In the genomic region with DNA sequence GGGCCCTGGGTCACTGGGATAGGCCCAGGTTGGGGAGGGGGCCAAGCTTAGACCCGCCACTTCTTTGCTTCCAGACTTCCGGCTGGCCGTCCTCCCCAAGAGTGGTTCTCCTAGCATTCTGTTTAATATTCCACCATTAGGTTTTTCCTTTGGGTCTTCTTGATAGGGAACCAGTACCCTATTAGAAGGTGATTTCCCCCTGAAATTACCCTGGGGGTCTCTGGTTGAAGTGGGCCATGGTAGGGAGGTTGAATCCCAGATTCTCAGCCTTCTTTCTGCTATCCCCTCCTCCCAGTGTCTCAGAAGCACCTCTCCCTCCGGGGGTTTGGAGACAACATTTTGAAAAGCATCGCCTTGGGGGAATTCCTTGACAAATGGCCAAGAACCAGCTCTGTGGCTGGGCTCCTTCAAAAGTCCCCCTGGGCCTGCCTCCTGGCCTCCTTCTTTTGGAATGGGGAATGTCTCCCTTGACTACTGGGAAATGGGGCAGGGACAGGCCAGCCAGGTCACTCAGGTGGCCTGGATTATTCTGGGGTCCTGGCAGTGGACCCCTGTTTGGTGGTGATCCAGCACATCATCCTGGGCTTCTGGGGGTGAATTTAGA, we compare ENCODE assay signal across 1 cellular context.
TF ChIP-seq lines count a peak whose summit lies in the region.

No MANE protein-coding gene starts in this region.

TF ChIP-seq in GM12878, 131 proteins besides CTCF, POLR2A, EP300 and RAD21:
- TF ChIP-seq RFX5 (IDR thresholded peaks at IDR 0.05; ENCODE audit: low read depth, low read length) = no peak
- no peak for TF ChIP-seq USF2 (IDR thresholded peaks at IDR 0.05; ENCODE audit: borderline replicate concordance, low read depth, low read length)
- no peak for TF ChIP-seq MYB (IDR thresholded peaks at IDR 0.05; ENCODE audit: borderline replicate concordance, low read depth, low read length)
- TF ChIP-seq RUNX3 (IDR thresholded peaks at IDR 0.05; ENCODE audit: low read length) = no peak
- TF ChIP-seq, protein P1, sequence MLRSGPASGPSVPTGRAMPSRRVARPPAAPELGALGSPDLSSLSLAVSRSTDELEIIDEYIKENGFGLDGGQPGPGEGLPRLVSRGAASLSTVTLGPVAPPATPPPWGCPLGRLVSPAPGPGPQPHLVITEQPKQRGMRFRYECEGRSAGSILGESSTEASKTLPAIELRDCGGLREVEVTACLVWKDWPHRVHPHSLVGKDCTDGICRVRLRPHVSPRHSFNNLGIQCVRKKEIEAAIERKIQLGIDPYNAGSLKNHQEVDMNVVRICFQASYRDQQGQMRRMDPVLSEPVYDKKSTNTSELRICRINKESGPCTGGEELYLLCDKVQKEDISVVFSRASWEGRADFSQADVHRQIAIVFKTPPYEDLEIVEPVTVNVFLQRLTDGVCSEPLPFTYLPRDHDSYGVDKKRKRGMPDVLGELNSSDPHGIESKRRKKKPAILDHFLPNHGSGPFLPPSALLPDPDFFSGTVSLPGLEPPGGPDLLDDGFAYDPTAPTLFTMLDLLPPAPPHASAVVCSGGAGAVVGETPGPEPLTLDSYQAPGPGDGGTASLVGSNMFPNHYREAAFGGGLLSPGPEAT (IDR thresholded peaks at IDR 0.05; ENCODE audit: low read depth) = no peak
- no peak for TF ChIP-seq MLLT1 (IDR thresholded peaks at IDR 0.05)
- TF ChIP-seq TAF1 (IDR thresholded peaks at IDR 0.05; ENCODE audit: borderline replicate concordance, low read depth, low read length) = no peak
- no peak for TF ChIP-seq CEBPB (IDR thresholded peaks at IDR 0.05; ENCODE audit: borderline replicate concordance in 1 of 2, low read depth in 2 of 2, low read length in 2 of 2)
- no peak for TF ChIP-seq RBBP5 (conservative IDR thresholded peaks at IDR 0.05)
- no peak for TF ChIP-seq ZNF592 (IDR thresholded peaks at IDR 0.05)
- no peak for TF ChIP-seq SIN3A (IDR thresholded peaks at IDR 0.05; ENCODE audit: low read depth, low read length)
- no peak for TF ChIP-seq TBL1XR1 (IDR thresholded peaks at IDR 0.05; ENCODE audit: low read depth, low read length)
- TF ChIP-seq, protein P2, sequence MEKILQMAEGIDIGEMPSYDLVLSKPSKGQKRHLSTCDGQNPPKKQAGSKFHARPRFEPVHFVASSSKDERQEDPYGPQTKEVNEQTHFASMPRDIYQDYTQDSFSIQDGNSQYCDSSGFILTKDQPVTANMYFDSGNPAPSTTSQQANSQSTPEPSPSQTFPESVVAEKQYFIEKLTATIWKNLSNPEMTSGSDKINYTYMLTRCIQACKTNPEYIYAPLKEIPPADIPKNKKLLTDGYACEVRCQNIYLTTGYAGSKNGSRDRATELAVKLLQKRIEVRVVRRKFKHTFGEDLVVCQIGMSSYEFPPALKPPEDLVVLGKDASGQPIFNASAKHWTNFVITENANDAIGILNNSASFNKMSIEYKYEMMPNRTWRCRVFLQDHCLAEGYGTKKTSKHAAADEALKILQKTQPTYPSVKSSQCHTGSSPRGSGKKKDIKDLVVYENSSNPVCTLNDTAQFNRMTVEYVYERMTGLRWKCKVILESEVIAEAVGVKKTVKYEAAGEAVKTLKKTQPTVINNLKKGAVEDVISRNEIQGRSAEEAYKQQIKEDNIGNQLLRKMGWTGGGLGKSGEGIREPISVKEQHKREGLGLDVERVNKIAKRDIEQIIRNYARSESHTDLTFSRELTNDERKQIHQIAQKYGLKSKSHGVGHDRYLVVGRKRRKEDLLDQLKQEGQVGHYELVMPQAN (conservative IDR thresholded peaks at IDR 0.05) = no peak
- no peak for TF ChIP-seq MTA2 (IDR thresholded peaks at IDR 0.05; ENCODE audit: low read depth)
- no peak for TF ChIP-seq SPI1 (IDR thresholded peaks at IDR 0.05; ENCODE audit: borderline replicate concordance, insufficient read depth, low read depth, low read length)
- TF ChIP-seq, protein P3, sequence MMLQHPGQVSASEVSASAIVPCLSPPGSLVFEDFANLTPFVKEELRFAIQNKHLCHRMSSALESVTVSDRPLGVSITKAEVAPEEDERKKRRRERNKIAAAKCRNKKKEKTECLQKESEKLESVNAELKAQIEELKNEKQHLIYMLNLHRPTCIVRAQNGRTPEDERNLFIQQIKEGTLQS (IDR thresholded peaks at IDR 0.05; ENCODE audit: borderline replicate concordance, extremely low read depth, low read depth, low read length) = no peak
- TF ChIP-seq ESRRA (IDR thresholded peaks at IDR 0.05; ENCODE audit: low read length) = no peak
- TF ChIP-seq SIX5 (IDR thresholded peaks at IDR 0.05; ENCODE audit: low read depth, low read length, severe bottlenecking) = no peak
